14 cellular contexts compared by ENCODE assay signal in genomic region chr17:44374306-44375195, GRCh38. TPM values are rescaled to one million over a fixed set of nuclear protein-coding genes. Genes with fewer than 3 reads are reported as not detected.
DNase-seq lines count a peak whose midpoint lies in the region; ATAC-seq and TF ChIP-seq lines count a peak whose summit lies in the region.
"Had no signal": no experiment of that assay in that cellular context is flagged by ENCODE, and none has a peak within 500 bp of the region (broad histone marks: within the 10 kb centered on the region; RNA-seq: fewer than 3 reads in every experiment).

No MANE protein-coding gene starts in this region.

- ATAC-seq in GM18520 (IDR thresholded peaks at IDR 0.05; ENCODE audit: unreplicated experiment): no peak

- H3K4me1 ChIP-seq in NT2/D1 (ENCODE audit: insufficient read depth, insufficient read length): peaks cover 20% of the 10 kb centered on the region
- peaks cover 5% of the 10 kb centered on the region; the same call in 1 of the 2 replicates for H3K4me1 ChIP-seq in iPS DF 6.9 (ENCODE audit: control insufficient read depth, insufficient read depth, low read length)
- H3K4me1 ChIP-seq in MM.1S (ENCODE audit: low read length): no peaks in the 10 kb centered on the region
- peaks cover 8 to 26% (median 16%) of the 10 kb centered on the region in 4 donors for H3K4me1 ChIP-seq in stomach

- in situ Hi-C loops in GM13976 (cut with MboI; ENCODE audit: low sequenced_read_pairs, unreplicated experiment): no loop called here

- intact Hi-C loops in posterior vena cava (cut with DNase I) (no loop called here), stomach (cut with DNase I; ENCODE audit: low total_unique reads) (no loop called here)

- DNase-seq in GM13976 (ENCODE audit: low spot score) (peak; percentile 64), NT2/D1 (ENCODE audit: low read depth, low spot score) (no peak), iPS DF 6.9 (ENCODE audit: low read depth, low spot score) (peak; percentile 71), posterior vena cava (ENCODE audit: low spot score) (peak; percentile 78), MM.1S (no peak), stomach (no peak), NCI-H345 treated with DMSO at 0.1 percent for 48 hours (lab: John Stamatoyannopoulos, UW; ENCODE audit: unreplicated experiment) (no peak)
- DNase-seq: CD4-positive, alpha-beta T cell; effector memory CD4-positive, alpha-beta T cell; NCI-H1048; NCI-H524; stimulated activated CD4-positive, alpha-beta T cell treated with anti-CD3 and anti-CD28 coated beads, Interleukin-4, amount 100 ng/mL, for 1 hour had no signal

- no peaks in the 10 kb centered on the region for H3F3A ChIP-seq in MM.1S (ENCODE audit: insufficient read depth, low read length)

- no peaks in the 10 kb centered on the region for H3K9me2 ChIP-seq in MM.1S (replicated peaks; ENCODE audit: insufficient read depth, low read length)

- no CpG with 5 or more reads among the region's 31 CpGs for WGBS in iPS DF 6.9 (ENCODE audit: insufficient coverage, insufficient read length)
- WGBS in stomach, 5 donors: 21 to 44% (median 25%) methylated on average over 11 to 31 of the region's 31 CpGs

- no peak overlapping the region for H2AFZ ChIP-seq in MM.1S (ENCODE audit: low read length)

- no peaks in the 10 kb centered on the region for H3K9me3 ChIP-seq in NT2/D1 (ENCODE audit: insufficient read depth, low read length)
- no peaks in the 10 kb centered on the region for H3K9me3 ChIP-seq in iPS DF 6.9 (ENCODE audit: control insufficient read depth, insufficient read depth, low read length)
- H3K9me3 ChIP-seq in MM.1S (replicated peaks; ENCODE audit: insufficient read depth, low read length): no peaks in the 10 kb centered on the region
- H3K9me3 ChIP-seq in stomach: no peaks in the 10 kb centered on the region

- no peaks in the 10 kb centered on the region for H4K20me1 ChIP-seq in MM.1S (ENCODE audit: insufficient read depth, low read length)

- TF ChIP-seq EP300 in stomach (IDR thresholded peaks at IDR 0.05): no peak

- no peak overlapping the region for H3K4me2 ChIP-seq in MM.1S (ENCODE audit: low read depth, low read length)

- peak overlapping the region; percentile 25 for H3K9ac ChIP-seq in NT2/D1 (ENCODE audit: insufficient read length, low read depth)
- no peak overlapping the region for H3K9ac ChIP-seq in MM.1S (ENCODE audit: low read length)

- H3K27ac ChIP-seq in iPS DF 6.9 (ENCODE audit: low read length) (no peak overlapping the region), MM.1S (ENCODE audit: low read length) (no peak overlapping the region), stomach (no peak overlapping the region)

- no peak for TF ChIP-seq CTCF in GM13976 (IDR thresholded peaks at IDR 0.05; ENCODE audit: borderline replicate concordance, control extremely low read depth, extremely low read depth, insufficient read depth, missing control alignments)
- no peak for TF ChIP-seq CTCF in MM.1S (IDR thresholded peaks at IDR 0.05; ENCODE audit: low read length)
- no peak for TF ChIP-seq CTCF in stomach (IDR thresholded peaks at IDR 0.05)

- no peaks in the 10 kb centered on the region for H3K27me3 ChIP-seq in NT2/D1 (ENCODE audit: insufficient read depth, insufficient read length)
- no peaks in the 10 kb centered on the region for H3K27me3 ChIP-seq in iPS DF 6.9 (ENCODE audit: control insufficient read depth, insufficient read depth, low read length)
- peaks cover 34% of the 10 kb centered on the region for H3K27me3 ChIP-seq in MM.1S (replicated peaks; ENCODE audit: insufficient read depth, low read length)
- peaks cover 0 to 53% (median 5%) of the 10 kb centered on the region in 3 donors for H3K27me3 ChIP-seq in stomach

- no peaks in the 10 kb centered on the region for H3K36me3 ChIP-seq in NT2/D1 (ENCODE audit: insufficient read depth, insufficient read length, low read length)
- H3K36me3 ChIP-seq in iPS DF 6.9 (ENCODE audit: control insufficient read depth, insufficient read depth, low read length): no peaks in the 10 kb centered on the region
- no peaks in the 10 kb centered on the region for H3K36me3 ChIP-seq in MM.1S (replicated peaks; ENCODE audit: insufficient read depth, low read length)
- no peaks in the 10 kb centered on the region for H3K36me3 ChIP-seq in stomach

- H3K79me2 ChIP-seq in MM.1S (ENCODE audit: low read length): no peaks in the 10 kb centered on the region

- TF ChIP-seq POLR2A in stomach (IDR thresholded peaks at IDR 0.05): no peak

- H3K4me3 ChIP-seq in NT2/D1 (ENCODE audit: insufficient read length, low read depth) (no peak overlapping the region), iPS DF 6.9 (ENCODE audit: low read length) (no peak overlapping the region; the same call in 1 of the 2 replicates), MM.1S (ENCODE audit: low read length) (no peak overlapping the region), stomach (peak overlapping the region in 1 of 4 donors; percentile 16)

RNA-seq across cellular contexts. Expression of gene FAM171A2, which starts 10.9 kb away (rescaled TPM):
- under 1 TPM; 0.43 to 0.69 TPM for total RNA-seq in posterior vena cava
- 1 to 10 TPM in 2 of 5 donors, not detected in 3; 2.0 to 5.4 TPM for total RNA-seq in stomach
- under 1 TPM; 0.30 to 0.31 (median 0.31) TPM for polyA plus RNA-seq in stomach

RNA-seq across cellular contexts. Expression of gene ITGA2B, which starts 14.9 kb away (rescaled TPM):
- total RNA-seq in posterior vena cava: 1 to 10 TPM; 1.4 to 2.0 TPM
- 1 to 10 TPM in 1 of 5 donors, under 1 TPM in 1, not detected in 3; under 0.01 to 2.4 TPM for total RNA-seq in stomach
- under 1 TPM; 0.12 to 0.53 (median 0.46) TPM for polyA plus RNA-seq in stomach
- total RNA-seq: SK-MEL-5 had no signal

RNA-seq across cellular contexts. Expression of gene GRN, which starts 29.4 kb away (rescaled TPM):
- total RNA-seq in posterior vena cava: 100 to 1,000 TPM; 149 to 261 TPM
- 100 to 1,000 TPM; 104 to 644 (median 239) TPM for total RNA-seq in stomach
- polyA plus RNA-seq in stomach: 100 to 1,000 TPM in 1 of 3 donors, 10 to 100 TPM in 2; 31.8 to 189 (median 78.9) TPM

RNA-seq across cellular contexts. Expression of gene SLC25A39, which starts 49.9 kb away (rescaled TPM):
- 10 to 100 TPM; 47.0 to 56.9 TPM for total RNA-seq in posterior vena cava
- 100 to 1,000 TPM in 3 of 5 donors, 10 to 100 TPM in 2; 42.0 to 351 (median 133) TPM for total RNA-seq in stomach
- polyA plus RNA-seq in stomach: 100 to 1,000 TPM; 124 to 161 (median 135) TPM

Comparison
In these comparisons a context has a peak if more than half of its experiments do, and no peak if none do; other contexts are left out.
1. DNase-seq: peak in GM13976 (single experiment), iPS DF 6.9 (single experiment) and posterior vena cava (single experiment); none in NT2/D1 (single experiment), MM.1S (single experiment), stomach (single experiment) and NCI-H345 treated with DMSO at 0.1 percent for 48 hours (single experiment).